Comparison of ENCODE assay signal across 12 cellular contexts in genomic region chr7:50707607-50708006, GRCh38.
"Had no signal": no experiment of that assay in that cellular context is flagged by ENCODE, and none has a peak within 500 bp of the region (broad histone marks: within the 10 kb centered on the region; RNA-seq: fewer than 3 reads in every experiment).

No MANE protein-coding gene starts in this region.

- H3K4me1 ChIP-seq: breast epithelium had no signal

- DNase-seq: activated CD8-positive, alpha-beta memory T cell treated with anti-CD3 and anti-CD28 coated beads, Interleukin-2, amount 50 U/mL, for 4 hours; activated CD8-positive, alpha-beta T cell treated with anti-CD3 and anti-CD28 coated beads for 36 hours; activated gamma-delta T cell treated with Interleukin-2 at 50 U/mL for 16 hours; activated naive CD8-positive, alpha-beta T cell treated with anti-CD3 and anti-CD28 coated beads for 36 hours; activated T-cell treated with anti-CD3 and anti-CD28 coated beads, Interleukin-2, amount 50 U/mL, for 72 hours; stimulated activated CD4-positive, alpha-beta T cell treated with anti-CD3 and anti-CD28 coated beads, Interleukin-2, amount 100 ng/mL, for 24 hours; stimulated activated naive B cell treated with anti-CD40 and anti-IgM and Interleukin-4, amounts not matched to agents 10 μg/mL and 1 μg/mL and 100 μg/mL, for 72 hours; substantia nigra had no signal

- H3K9me3 ChIP-seq: breast epithelium, pancreas had no signal

- H3K27me3 ChIP-seq: breast epithelium, dorsolateral prefrontal cortex, pancreas had no signal

- H3K27ac ChIP-seq: dorsolateral prefrontal cortex had no signal

- H3K4me3 ChIP-seq: breast epithelium, dorsolateral prefrontal cortex, pancreas had no signal

- H3K36me3 ChIP-seq: breast epithelium had no signal

- ATAC-seq: activated CD8-positive, alpha-beta T cell treated with anti-CD3 and anti-CD28 coated beads for 36 hours; activated T-cell treated with anti-CD3 and anti-CD28 coated beads, Interleukin-2, amount 50 U/mL, for 72 hours; esophagus mucosa; stimulated activated naive B cell treated with anti-CD40 and anti-IgM and Interleukin-4, amounts not matched to agents 10 μg/mL and 1 μg/mL and 100 μg/mL, for 72 hours had no signal
